1 cellular context compared by ENCODE assay signal in the genomic region with DNA sequence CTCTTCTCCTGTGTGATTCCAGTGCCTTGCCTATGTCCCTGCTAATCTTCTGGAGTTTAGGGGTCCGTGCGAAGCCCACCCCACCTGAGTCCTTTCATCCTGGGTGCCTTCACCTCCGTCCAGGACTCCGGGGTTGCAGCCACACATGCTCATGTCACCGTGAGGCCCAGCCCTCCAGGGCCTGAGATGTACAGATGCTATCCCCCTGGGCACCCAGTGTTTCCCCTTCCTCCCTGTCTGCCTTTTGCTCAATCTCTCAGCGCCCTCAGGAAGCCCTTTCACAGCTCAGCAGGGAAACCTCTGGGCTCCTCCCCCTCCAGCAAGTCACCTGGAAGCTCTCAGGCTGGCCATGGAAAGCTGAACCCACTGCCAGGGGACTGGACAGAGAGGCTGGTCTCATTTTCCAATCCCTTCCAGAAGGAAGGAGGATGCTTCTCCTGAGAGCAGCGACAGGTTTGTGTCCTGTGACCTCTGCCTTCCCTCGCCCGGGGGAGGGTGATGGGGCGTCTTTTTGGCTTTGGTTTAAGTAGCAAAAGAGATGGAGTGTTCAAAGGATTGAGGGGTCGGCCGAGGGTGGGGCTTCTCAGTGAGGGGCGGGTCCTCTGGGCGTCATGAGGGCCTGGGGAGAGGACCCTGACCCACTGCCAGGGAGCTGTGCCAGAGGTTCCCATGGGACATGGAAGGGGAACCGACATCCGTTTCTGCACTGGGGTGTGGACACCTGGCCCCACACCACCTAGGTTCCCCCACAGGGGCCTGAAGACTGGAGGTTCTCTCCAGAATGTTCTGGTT.
TF ChIP-seq lines count a peak whose summit lies in the region.

No MANE protein-coding gene starts in this region.

TF ChIP-seq in HEK293, 187 proteins besides CTCF, POLR2A, EP300 and RAD21:
- peak; percentile 44; the same call in 1 of the 2 replicates for TF ChIP-seq SCRT2 (tag by site-specific recombination; IDR thresholded peaks at IDR 0.05)
- no peak for TF ChIP-seq ZNF391 (tag by site-specific recombination; IDR thresholded peaks at IDR 0.05; ENCODE audit: borderline replicate concordance, low read depth)
- 0 out of 2 replicates have a peak, but pooled peaks have one; percentile 14 for TF ChIP-seq SCRT1 (tag by site-specific recombination; IDR thresholded peaks at IDR 0.05; ENCODE audit: borderline replicate concordance)
- no peak for TF ChIP-seq ZBTB7A (tag by site-specific recombination; IDR thresholded peaks at IDR 0.05; ENCODE audit: low read depth)
- TF ChIP-seq ZNF843 (tag by site-specific recombination; IDR thresholded peaks at IDR 0.05), result no peak
- TF ChIP-seq, protein P1, sequence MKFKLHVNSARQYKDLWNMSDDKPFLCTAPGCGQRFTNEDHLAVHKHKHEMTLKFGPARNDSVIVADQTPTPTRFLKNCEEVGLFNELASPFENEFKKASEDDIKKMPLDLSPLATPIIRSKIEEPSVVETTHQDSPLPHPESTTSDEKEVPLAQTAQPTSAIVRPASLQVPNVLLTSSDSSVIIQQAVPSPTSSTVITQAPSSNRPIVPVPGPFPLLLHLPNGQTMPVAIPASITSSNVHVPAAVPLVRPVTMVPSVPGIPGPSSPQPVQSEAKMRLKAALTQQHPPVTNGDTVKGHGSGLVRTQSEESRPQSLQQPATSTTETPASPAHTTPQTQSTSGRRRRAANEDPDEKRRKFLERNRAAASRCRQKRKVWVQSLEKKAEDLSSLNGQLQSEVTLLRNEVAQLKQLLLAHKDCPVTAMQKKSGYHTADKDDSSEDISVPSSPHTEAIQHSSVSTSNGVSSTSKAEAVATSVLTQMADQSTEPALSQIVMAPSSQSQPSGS (tag by site-specific recombination; IDR thresholded peaks at IDR 0.05; ENCODE audit: low read depth), result no peak
TF ChIP-seq in HEK293: peak in this region for 2.
